ENCODE assay signal across 9 cellular contexts in the genomic region with DNA sequence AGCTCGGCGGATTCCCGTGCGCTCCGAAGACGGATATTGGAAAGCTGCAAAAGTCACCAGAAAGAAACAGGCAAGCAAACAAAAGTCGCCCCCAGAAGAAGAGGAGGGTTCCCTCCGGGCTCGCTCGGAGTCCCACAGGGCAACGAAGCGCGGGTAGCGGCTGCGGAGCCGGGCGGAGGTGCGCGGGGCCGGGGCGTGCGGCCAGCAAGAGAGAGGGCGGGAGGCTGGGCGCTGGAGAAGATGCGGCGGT. TPM values are rescaled to one million over a fixed set of nuclear protein-coding genes. Genes with fewer than 3 reads are reported as not detected.
DNase-seq lines count a peak whose midpoint lies in the region; ATAC-seq and TF ChIP-seq lines count a peak whose summit lies in the region.
"Had no signal": no experiment of that assay in that cellular context is flagged by ENCODE, and none has a peak within 500 bp of the region (broad histone marks: within the 10 kb centered on the region; RNA-seq: fewer than 3 reads in every experiment).

A gene (minus strand): TSS at position 247 of the 250 bp plus-strand sequence. CDS start 642 bp downstream, outside the sequence.

- no peak for TF ChIP-seq CTCF in AG04449 (IDR thresholded peaks at IDR 0.05; ENCODE audit: insufficient read depth, low read length, missing control alignments)
- no peak for TF ChIP-seq CTCF in MM.1S (IDR thresholded peaks at IDR 0.05; ENCODE audit: low read length)
- TF ChIP-seq CTCF in fibroblast of lung (conservative IDR thresholded peaks at IDR 0.05 in 1 of 2, IDR thresholded peaks at IDR 0.05 in 1 of 2; ENCODE audit: low read depth in 1 of 2, low read length in 2 of 2), result no peak
- no peak for TF ChIP-seq CTCF in neutrophil (IDR thresholded peaks at IDR 0.05)

- no peaks in the 10 kb centered on the region for H3F3A ChIP-seq in MM.1S (ENCODE audit: insufficient read depth, low read length)

- no peaks in the 10 kb centered on the region for H3K36me3 ChIP-seq in MM.1S (replicated peaks; ENCODE audit: insufficient read depth, low read length)
- H3K36me3 ChIP-seq in fibroblast of lung (ENCODE audit: control insufficient read depth, insufficient read depth, low read length), result no peaks in the 10 kb centered on the region
- no peaks in the 10 kb centered on the region for H3K36me3 ChIP-seq in neutrophil

- H3K9me3 ChIP-seq in MM.1S (replicated peaks; ENCODE audit: insufficient read depth, low read length) (no peaks in the 10 kb centered on the region), fibroblast of lung (ENCODE audit: control insufficient read depth, insufficient read depth, low read depth, low read length) (no peaks in the 10 kb centered on the region), neutrophil (no peaks in the 10 kb centered on the region)

- H3K4me1 ChIP-seq in MM.1S (ENCODE audit: low read length) (no peaks in the 10 kb centered on the region), fibroblast of lung (ENCODE audit: control insufficient read depth, extremely low read depth, insufficient read depth, low read length) (no peaks in the 10 kb centered on the region), neutrophil (ENCODE audit: control insufficient read depth in 1 of 2, insufficient read depth in 1 of 2, low read depth in 1 of 2, low read length in 1 of 2) (peaks cover 8 to 17% of the 10 kb centered on the region in 2 experiments)

- H4K20me1 ChIP-seq in MM.1S (ENCODE audit: insufficient read depth, low read length), result no peaks in the 10 kb centered on the region
- H4K20me1 ChIP-seq in fibroblast of lung (ENCODE audit: control insufficient read depth, extremely low read depth, insufficient read depth, low read length), result no peaks in the 10 kb centered on the region

- no peak within 1 kb of the TSS for H3K27ac ChIP-seq in MM.1S (ENCODE audit: low read length)
- no peak within 1 kb of the TSS for H3K27ac ChIP-seq in fibroblast of lung (ENCODE audit: insufficient read depth, low read length)
- H3K27ac ChIP-seq in neutrophil, result peak within 1 kb of the TSS; percentile 49

- in situ Hi-C loops in KBM-7 (cut with MboI; ENCODE audit: low pct_unique_long_range_greater_than_20kb, low sequenced_read_pairs), result no loop called here

- H3K4me2 ChIP-seq in MM.1S (ENCODE audit: low read depth, low read length), result peak within 1 kb of the TSS; percentile 99
- H3K4me2 ChIP-seq in fibroblast of lung (ENCODE audit: extremely low read depth, insufficient read depth, low read length), result peak within 1 kb of the TSS; percentile 73

- no peaks in the 10 kb centered on the region for H3K27me3 ChIP-seq in MM.1S (replicated peaks; ENCODE audit: insufficient read depth, low read length)
- no peaks in the 10 kb centered on the region for H3K27me3 ChIP-seq in fibroblast of lung (ENCODE audit: control insufficient read depth, insufficient read depth, low read length)
- H3K27me3 ChIP-seq in neutrophil, result peaks cover 41% of the 10 kb centered on the region

- CTCF ChIA-PET in AG04449 (lab: Yijun Ruan, JAX), result interaction anchor here (1.4 to 5.5 kb wide), 4 partner anchors 13 to 139 kb away, joined by 4 to 76 read pairs (median 13); no protein-coding TSS in a partner anchor

- DNase-seq in AG04449 (ENCODE audit: low read depth, low spot score) (no peak), MM.1S (no peak), fibroblast of lung (ENCODE audit: low read depth in 2 of 2) (no peak), AG08395 (ENCODE audit: low spot score) (no peak), T-helper 2 cell (no peak), KBM-7 (no peak)
- DNase-seq: activated T-cell treated with anti-CD3 and anti-CD28 coated beads, Interleukin-2, amount 50 U/mL, for 24 hours had no signal

- ATAC-seq in GM18867 (IDR thresholded peaks at IDR 0.05; ENCODE audit: unreplicated experiment), result no peak

- H3K9me2 ChIP-seq in MM.1S (replicated peaks; ENCODE audit: insufficient read depth, low read length), result no peaks in the 10 kb centered on the region

- H3K9ac ChIP-seq in MM.1S (ENCODE audit: low read length) (peak within 1 kb of the TSS; percentile 36; the same call in 1 of the 2 replicates), fibroblast of lung (ENCODE audit: insufficient read depth, low read length) (peak within 1 kb of the TSS; percentile 49)

- H2AFZ ChIP-seq in MM.1S (ENCODE audit: low read length), result peak within 1 kb of the TSS; percentile 84
- H2AFZ ChIP-seq in fibroblast of lung (ENCODE audit: low read length), result peak within 1 kb of the TSS; percentile 55

- peak within 1 kb of the TSS; percentile 91 for H3K4me3 ChIP-seq in AG04449 (ENCODE audit: low read depth, low read length)
- H3K4me3 ChIP-seq in MM.1S (ENCODE audit: low read length), result peak within 1 kb of the TSS; percentile 70
- peak within 1 kb of the TSS; percentile 59 to 72 (median 68) for H3K4me3 ChIP-seq in fibroblast of lung (replicated peaks in 1 of 4; ENCODE audit: control extremely low read depth in 1 of 4, insufficient read depth in 1 of 4, low read depth in 3 of 4, low read length in 4 of 4)
- peak within 1 kb of the TSS; percentile 51 to 69 for H3K4me3 ChIP-seq in neutrophil (ENCODE audit: low read depth in 1 of 2, low read length in 1 of 2)

- H3K79me2 ChIP-seq in MM.1S (ENCODE audit: low read length) (no peaks in the 10 kb centered on the region), fibroblast of lung (ENCODE audit: control insufficient read depth, insufficient read depth, low read length) (no peaks in the 10 kb centered on the region)

- POLR2A ChIA-PET in AG04449 (lab: Yijun Ruan, JAX), result interaction anchor here (0.8 to 3.8 kb wide), 5 partner anchors 35 to 321 kb away, joined by 3 to 21 read pairs (median 9); no protein-coding TSS in a partner anchor

RNA-seq across cellular contexts. Expression of the gene that starts here (rescaled TPM):
- 9.0 and 80.1 TPM in 2 replicates for total RNA-seq in fibroblast of lung
- polyA plus RNA-seq in fibroblast of lung, result 22.1 and 43.1 TPM in 2 replicates
- 18.1 and 47.6 TPM in 2 replicates for polyA plus RNA-seq in fibroblast of lung (2012)
- polyA minus RNA-seq in fibroblast of lung (ENCODE audit: low replicate concordance), result 42.5 and 191 TPM in 2 replicates
